In the genomic region with DNA sequence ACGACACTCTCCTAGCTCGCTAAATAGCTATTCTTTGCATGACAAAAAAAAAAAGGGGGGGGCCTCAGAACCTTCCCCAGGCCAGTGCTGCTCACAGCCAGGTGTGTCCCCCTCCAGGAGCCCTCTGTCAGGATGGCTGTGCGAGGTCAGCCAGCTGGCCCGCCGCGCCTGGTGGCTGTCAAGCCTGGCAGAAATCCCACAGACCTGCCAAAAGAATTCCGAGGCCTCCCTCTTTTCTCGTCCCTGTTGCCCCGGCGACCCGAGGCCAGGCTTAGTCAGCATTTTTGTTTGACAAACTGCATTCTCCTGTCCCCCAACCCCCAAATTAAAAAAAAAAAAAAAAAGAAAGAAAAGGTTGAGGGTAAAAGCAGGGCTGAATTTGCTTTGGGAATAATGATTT, we compare ENCODE assay signal across 9 cellular contexts.
DNase-seq lines count a peak whose midpoint lies in the region; TF ChIP-seq lines count a peak whose summit lies in the region.
"Had no signal": no experiment of that assay in that cellular context is flagged by ENCODE, and none has a peak within 500 bp of the region (broad histone marks: within the 10 kb centered on the region; RNA-seq: fewer than 3 reads in every experiment).

No MANE protein-coding gene starts in this region.

- H3K4me3 ChIP-seq in cardiac fibroblast (replicated peaks in 1 of 2; ENCODE audit: low read depth in 2 of 2, low read length in 2 of 2), result no peak overlapping the region
- H3K4me3 ChIP-seq in spleen, result no peak overlapping the region

- peaks cover 9 to 57% (median 36%) of the 10 kb centered on the region in 6 donors for H3K4me1 ChIP-seq in spleen

- TF ChIP-seq POLR2A in spleen (IDR thresholded peaks at IDR 0.05), result no peak

- no peaks in the 10 kb centered on the region for H3K27me3 ChIP-seq in spleen (replicated peaks in 1 of 7)

- TF ChIP-seq EP300 in Ishikawa (IDR thresholded peaks at IDR 0.05; ENCODE audit: borderline replicate concordance), result peak; percentile 13; the same call in 1 of the 2 replicates

- no peak for TF ChIP-seq CTCF in cardiac fibroblast (IDR thresholded peaks at IDR 0.05; ENCODE audit: low read depth, low read length)
- no peak for TF ChIP-seq CTCF in spleen (IDR thresholded peaks at IDR 0.05 in 8 of 11, conservative IDR thresholded peaks at IDR 0.05 in 3 of 11)

- intact Hi-C loops in spleen (cut with DNase I; ENCODE audit: low total_unique reads), result loop anchor here (10.0 kb wide), 1 partner anchor 118 kb away; a partner anchor contains a TSS

- DNase-seq in cardiac fibroblast (ENCODE audit: low read depth in 2 of 2) (peak; percentile 56 to 73), kidney tubule cell (ENCODE audit: low spot score) (peak; percentile 69), spleen (no peak), NOMO-1 treated with dmso at 0.1 percent for 144 hours (lab: John Stamatoyannopoulos, UW; ENCODE audit: unreplicated experiment) (no peak), DMS53 (lab: John Stamatoyannopoulos, UW) (no peak), NCI-H69 (lab: John Stamatoyannopoulos, UW) (no peak)
- no peak for DNase-seq in stimulated activated CD4-positive, alpha-beta T cell treated with anti-CD3 and anti-CD28 coated beads, Interleukin-4, amount 100 ng/mL, for 1 hour
- DNase-seq: NCI-H526 treated with DMSO at 0.1 percent for 48 hours had no signal

- no peak for TF ChIP-seq RAD21 in Ishikawa (IDR thresholded peaks at IDR 0.05; ENCODE audit: low read depth)

- 57 to 72% (median 65%) methylated on average over 11 of the region's 11 CpGs for WGBS in spleen, 5 donors

- peak overlapping the region in 6 of 8 donors; percentile 29 to 62 (median 55) for H3K27ac ChIP-seq in spleen

- H3K9me3 ChIP-seq in spleen, result no peaks in the 10 kb centered on the region

- peaks cover 0 to under 1% (median 0%) of the 10 kb centered on the region in 6 donors for H3K36me3 ChIP-seq in spleen

TF ChIP-seq in Ishikawa, 13 proteins besides CTCF, POLR2A, EP300 and RAD21:
- peak; percentile 65; the same call in 1 of the 2 replicates for TF ChIP-seq NFIC (IDR thresholded peaks at IDR 0.05)
- TF ChIP-seq TEAD4 (IDR thresholded peaks at IDR 0.05), result peak; percentile 69
- peak; percentile 33; the same call in 1 of the 2 replicates for TF ChIP-seq TCF12 (IDR thresholded peaks at IDR 0.05; ENCODE audit: low read depth)
- no peak for TF ChIP-seq CREB1 (IDR thresholded peaks at IDR 0.05; ENCODE audit: low read depth)

Comparison
In these comparisons a context has a peak if more than half of its experiments do, and no peak if none do; other contexts are left out.
1. DNase-seq: peak in cardiac fibroblast (2 of 2) and kidney tubule cell (single experiment); none in spleen (single experiment), NOMO-1 treated with dmso at 0.1 percent for 144 hours (single experiment), DMS53 (single experiment), stimulated activated CD4-positive, alpha-beta T cell treated with anti-CD3 and anti-CD28 coated beads, Interleukin-4, amount 100 ng/mL, for 1 hour (single experiment) and NCI-H69 (single experiment).